12 cellular contexts compared by ENCODE assay signal in genomic region chr1:22184892-22185612, GRCh38. TPM values are rescaled to one million over a fixed set of nuclear protein-coding genes. Genes with fewer than 3 reads are reported as not detected.
DNase-seq lines count a peak whose midpoint lies in the region; ATAC-seq and TF ChIP-seq lines count a peak whose summit lies in the region.
"Had no signal": no experiment of that assay in that cellular context is flagged by ENCODE, and none has a peak within 500 bp of the region (broad histone marks: within the 10 kb centered on the region; RNA-seq: fewer than 3 reads in every experiment).

No MANE protein-coding gene starts in this region.

- ATAC-seq in HG02970 (IDR thresholded peaks at IDR 0.05; ENCODE audit: low FRiP score, unreplicated experiment) (no peak), GM19463 (IDR thresholded peaks at IDR 0.05; ENCODE audit: unreplicated experiment) (no peak), HG02885 (IDR thresholded peaks at IDR 0.05; ENCODE audit: poor library complexity, unreplicated experiment) (no peak)

- H3K79me2 ChIP-seq in Karpas-422 (ENCODE audit: low read length) (no peaks in the 10 kb centered on the region), fibroblast of lung (ENCODE audit: control insufficient read depth, insufficient read depth, low read length) (no peaks in the 10 kb centered on the region)

- no peak overlapping the region for H3K27ac ChIP-seq in Karpas-422 (ENCODE audit: low read length)
- no peak overlapping the region for H3K27ac ChIP-seq in fibroblast of lung (ENCODE audit: insufficient read depth, low read length)
- no peak overlapping the region for H3K27ac ChIP-seq in substantia nigra (ENCODE audit: low read depth, low read length, poor library complexity, severe bottlenecking)
- H3K27ac ChIP-seq: suprapubic skin had no signal

- H3K27me3 ChIP-seq in Karpas-422 (ENCODE audit: low read length): no peaks in the 10 kb centered on the region
- peaks cover 8% of the 10 kb centered on the region for H3K27me3 ChIP-seq in fibroblast of lung (ENCODE audit: control insufficient read depth, insufficient read depth, low read length)

- no peak overlapping the region for H3K9ac ChIP-seq in Karpas-422 (ENCODE audit: low read length)
- H3K9ac ChIP-seq in fibroblast of lung (ENCODE audit: insufficient read depth, low read length): no peak overlapping the region

- DNase-seq in ACHN: peak; percentile 2
- no peak for DNase-seq in Karpas-422
- DNase-seq in NCI-H526 (lab: John Stamatoyannopoulos, UW): peak; percentile 59 to 62
- DNase-seq in fibroblast of lung (ENCODE audit: low read depth in 2 of 2): peak; percentile 5 to 22
- no peak for DNase-seq in substantia nigra (lab: John Stamatoyannopoulos, UW)
- DNase-seq: activated CD4-positive, alpha-beta T cell treated with anti-CD3 and anti-CD28 coated beads for 1 hour; NCI-H1048 had no signal

- H3K4me1 ChIP-seq in Karpas-422 (ENCODE audit: low read length) (peaks cover 23% of the 10 kb centered on the region), fibroblast of lung (ENCODE audit: control insufficient read depth, extremely low read depth, insufficient read depth, low read length) (no peaks in the 10 kb centered on the region)

- no peaks in the 10 kb centered on the region for H3K9me3 ChIP-seq in Karpas-422 (ENCODE audit: low read length)
- H3K9me3 ChIP-seq in fibroblast of lung (ENCODE audit: control insufficient read depth, insufficient read depth, low read depth, low read length): no peaks in the 10 kb centered on the region
- H3K9me3 ChIP-seq: suprapubic skin had no signal

- H3K4me3 ChIP-seq in Karpas-422 (ENCODE audit: low read length) (no peak overlapping the region), fibroblast of lung (replicated peaks in 1 of 4; ENCODE audit: control extremely low read depth in 1 of 4, insufficient read depth in 1 of 4, low read depth in 3 of 4, low read length in 4 of 4) (no peak overlapping the region)
- H3K4me3 ChIP-seq: skin epidermis, suprapubic skin had no signal

- H4K20me1 ChIP-seq in Karpas-422 (ENCODE audit: insufficient read depth, low read depth, low read length) (no peaks in the 10 kb centered on the region), fibroblast of lung (ENCODE audit: control insufficient read depth, extremely low read depth, insufficient read depth, low read length) (no peaks in the 10 kb centered on the region)

- H3K4me2 ChIP-seq in Karpas-422 (ENCODE audit: low read depth, low read length, poor library complexity, severe bottlenecking) (peak overlapping the region; percentile 23), fibroblast of lung (ENCODE audit: extremely low read depth, insufficient read depth, low read length) (no peak overlapping the region)

- H2AFZ ChIP-seq in Karpas-422 (ENCODE audit: low read length) (no peak overlapping the region), fibroblast of lung (ENCODE audit: low read length) (no peak overlapping the region)

- TF ChIP-seq CTCF in fibroblast of lung (conservative IDR thresholded peaks at IDR 0.05 in 1 of 2, IDR thresholded peaks at IDR 0.05 in 1 of 2; ENCODE audit: low read depth in 1 of 2, low read length in 2 of 2): no peak

- no peaks in the 10 kb centered on the region for H3K9me2 ChIP-seq in Karpas-422 (replicated peaks; ENCODE audit: insufficient read depth, low read length)

- H3K36me3 ChIP-seq in Karpas-422 (ENCODE audit: insufficient read depth, low read length) (no peaks in the 10 kb centered on the region), fibroblast of lung (ENCODE audit: control insufficient read depth, insufficient read depth, low read length) (no peaks in the 10 kb centered on the region)
- H3K36me3 ChIP-seq: suprapubic skin had no signal

- in situ Hi-C loops in ACHN (cut with HindIII; ENCODE audit: low pct_ligation_motif_present, low pct_unique_long_range_greater_than_20kb, low sequenced_read_pairs): no loop called here

RNA-seq across cellular contexts. Expression of gene WNT4, which starts 42.2 kb away (rescaled TPM):
- total RNA-seq in Karpas-422 (2014; rRNA removed; shearing (Covaris generic); ENCODE audit: low replicate concordance): not detected in 2 replicates
- total RNA-seq in fibroblast of lung: under 0.01 TPM in 1 of 2 replicates, not detected in the other
- not detected in 2 replicates for polyA plus RNA-seq in fibroblast of lung
- polyA plus RNA-seq in fibroblast of lung (2012): 0.03 TPM in 1 of 2 replicates, not detected in the other
- polyA minus RNA-seq in fibroblast of lung (ENCODE audit: low replicate concordance): not detected in 2 replicates

Comparison
In these comparisons a context has a peak if more than half of its experiments do, and no peak if none do; other contexts are left out.
1. DNase-seq: peak in ACHN (single experiment), NCI-H526 (2 of 2) and fibroblast of lung (2 of 2); none in Karpas-422 (single experiment) and substantia nigra (0 of 49).